8 cellular contexts compared by ENCODE assay signal in genomic region chr4:102431608-102431961, GRCh38.
DNase-seq lines count a peak whose midpoint lies in the region; TF ChIP-seq lines count a peak whose summit lies in the region.

No MANE protein-coding gene starts in this region.

- no peaks in the 10 kb centered on the region for H3K27me3 Mint-ChIP-seq in CD8-positive, alpha-beta memory T cell
- H3K27me3 Mint-ChIP-seq in osteocyte (ENCODE audit: unreplicated experiment), result no peaks in the 10 kb centered on the region

- DNase-seq in CD8-positive, alpha-beta memory T cell, result no peak
- DNase-seq in OCI-LY7 (ENCODE audit: low spot score) (no peak), epithelial cell of esophagus (ENCODE audit: low read depth) (no peak), osteocyte (ENCODE audit: extremely low spot score, unreplicated experiment) (no peak), NCI-H69 (lab: John Stamatoyannopoulos, UW) (no peak), NCI-H526 treated with DMSO at 0.1 percent for 48 hours (lab: John Stamatoyannopoulos, UW) (no peak), posterior vena cava (ENCODE audit: low spot score) (no peak), globus pallidus (ENCODE audit: low spot score) (no peak)

- no TSS peak for BruUV-seq in OCI-LY7 (replicated peaks; lab: Mats Ljungman, UMichigan)

- H3K4me2 ChIP-seq in OCI-LY7 (ENCODE audit: low read length), result peak overlapping the region; percentile 100

- H3K27ac ChIP-seq in CD8-positive, alpha-beta memory T cell (ENCODE audit: low read depth, low read length), result no peak overlapping the region
- peak overlapping the region; percentile 48 for H3K27ac ChIP-seq in OCI-LY7 (ENCODE audit: low read depth, low read length, poor library complexity, severe bottlenecking)

- no peaks in the 10 kb centered on the region for H3K9me3 ChIP-seq in CD8-positive, alpha-beta memory T cell (ENCODE audit: low read length)
- no peaks in the 10 kb centered on the region; the same call in 1 of the 2 replicates for H3K9me3 ChIP-seq in OCI-LY7 (ENCODE audit: low read length)

- H3K4me3 ChIP-seq in CD8-positive, alpha-beta memory T cell (ENCODE audit: low read length), result peak overlapping the region; percentile 83
- peak overlapping the region; percentile 69 for H3K4me3 ChIP-seq in OCI-LY7 (ENCODE audit: low read depth, low read length, poor library complexity, severe bottlenecking)
- H3K4me3 ChIP-seq in epithelial cell of esophagus (ENCODE audit: low read length), result peak overlapping the region; percentile 50

- H3K36me3 Mint-ChIP-seq in CD8-positive, alpha-beta memory T cell, result no peaks in the 10 kb centered on the region
- H3K36me3 Mint-ChIP-seq in osteocyte (ENCODE audit: unreplicated experiment), result no peaks in the 10 kb centered on the region

- H3K4me1 Mint-ChIP-seq in CD8-positive, alpha-beta memory T cell, result peaks cover 6 to 8% (median 6%) of the 10 kb centered on the region in 3 donors
- H3K4me1 Mint-ChIP-seq in osteocyte (ENCODE audit: unreplicated experiment), result peaks cover 14% of the 10 kb centered on the region

- POLR2A ChIA-PET in CD8-positive, alpha-beta memory T cell (lab: Charles Lee), result interaction anchor here (1.3 to 1.4 kb wide), 3 partner anchors 87 to 199 kb away, joined by 5 to 14 read pairs (median 5); partner anchors contain the start of gene SLC39A8
- POLR2A ChIA-PET in OCI-LY7 (lab: Charles Lee), result interaction anchor here (0.5 to 2.2 kb wide), 3 partner anchors 87 to 684 kb away, joined by 3 to 13 read pairs (median 4); partner anchors contain the start of gene SLC39A8

- H3K9me2 ChIP-seq in OCI-LY7 (ENCODE audit: insufficient read depth, low read length), result no peaks in the 10 kb centered on the region

- no peaks in the 10 kb centered on the region for H3K9me3 Mint-ChIP-seq in CD8-positive, alpha-beta memory T cell
- H3K9me3 Mint-ChIP-seq in osteocyte (ENCODE audit: unreplicated experiment), result peaks cover 5% of the 10 kb centered on the region

- peak overlapping the region in 4 of 8 donors; percentile 89 to 94 (median 92) for H3K27ac Mint-ChIP-seq in CD8-positive, alpha-beta memory T cell
- H3K27ac Mint-ChIP-seq in osteocyte (ENCODE audit: unreplicated experiment), result no peak overlapping the region

- peak overlapping the region; percentile 83 to 97 (median 92) for H3K4me3 Mint-ChIP-seq in CD8-positive, alpha-beta memory T cell
- H3K4me3 Mint-ChIP-seq in osteocyte (ENCODE audit: unreplicated experiment), result peak overlapping the region; percentile 94

- CTCF ChIA-PET in CD8-positive, alpha-beta memory T cell (lab: Charles Lee), result interaction anchor here (0.8 to 2.6 kb wide), 12 partner anchors 15 to 668 kb away, joined by 3 to 14 read pairs (median 4); partner anchors contain the start of genes BDH2, SLC39A8 and UBE2D3
- CTCF ChIA-PET in OCI-LY7 (lab: Charles Lee; ENCODE audit: unreplicated experiment), result no interaction called here

- intact Hi-C loops in OCI-LY7 (cut with micrococcal nuclease; ENCODE audit: unreplicated experiment) (loop anchor here (1.0 to 2.0 kb wide), 5 partner anchors 69 to 659 kb away; partner anchors contain the start of genes NFKB1 and SLC39A8), posterior vena cava (cut with DNase I) (no loop called here)

- no peaks in the 10 kb centered on the region for H3K27me3 ChIP-seq in CD8-positive, alpha-beta memory T cell (ENCODE audit: insufficient read depth, low read length, poor library complexity, severe bottlenecking)

- H2AFZ ChIP-seq in OCI-LY7 (ENCODE audit: low read length), result peak overlapping the region; percentile 100; the same call in 1 of the 2 replicates

- H3K79me2 ChIP-seq in OCI-LY7 (ENCODE audit: insufficient read depth, low read depth, low read length), result no peaks in the 10 kb centered on the region

- no peaks in the 10 kb centered on the region for H3K36me3 ChIP-seq in CD8-positive, alpha-beta memory T cell (ENCODE audit: insufficient read depth, low read length)
- no peaks in the 10 kb centered on the region; the same call in 1 of the 2 replicates for H3K36me3 ChIP-seq in OCI-LY7 (ENCODE audit: insufficient read depth, low read length)

- TF ChIP-seq CTCF in OCI-LY7 (conservative IDR thresholded peaks at IDR 0.05; ENCODE audit: low read length) (no peak; the same call in 1 of the 2 replicates), epithelial cell of esophagus (IDR thresholded peaks at IDR 0.05; ENCODE audit: insufficient read depth, low read depth, low read length, missing control alignments) (no peak), osteocyte (IDR thresholded peaks at IDR 0.05) (no peak)

- peaks cover 5% of the 10 kb centered on the region for H3K4me1 ChIP-seq in CD8-positive, alpha-beta memory T cell (ENCODE audit: insufficient read depth, low read length)
- peaks cover 6% of the 10 kb centered on the region for H3K4me1 ChIP-seq in OCI-LY7 (ENCODE audit: insufficient read depth, low read length, poor library complexity, severe bottlenecking)

- H4K20me1 ChIP-seq in OCI-LY7 (ENCODE audit: insufficient read depth, low read length), result no peaks in the 10 kb centered on the region
